Comparison of ENCODE assay signal across 19 cellular contexts in the genomic region with DNA sequence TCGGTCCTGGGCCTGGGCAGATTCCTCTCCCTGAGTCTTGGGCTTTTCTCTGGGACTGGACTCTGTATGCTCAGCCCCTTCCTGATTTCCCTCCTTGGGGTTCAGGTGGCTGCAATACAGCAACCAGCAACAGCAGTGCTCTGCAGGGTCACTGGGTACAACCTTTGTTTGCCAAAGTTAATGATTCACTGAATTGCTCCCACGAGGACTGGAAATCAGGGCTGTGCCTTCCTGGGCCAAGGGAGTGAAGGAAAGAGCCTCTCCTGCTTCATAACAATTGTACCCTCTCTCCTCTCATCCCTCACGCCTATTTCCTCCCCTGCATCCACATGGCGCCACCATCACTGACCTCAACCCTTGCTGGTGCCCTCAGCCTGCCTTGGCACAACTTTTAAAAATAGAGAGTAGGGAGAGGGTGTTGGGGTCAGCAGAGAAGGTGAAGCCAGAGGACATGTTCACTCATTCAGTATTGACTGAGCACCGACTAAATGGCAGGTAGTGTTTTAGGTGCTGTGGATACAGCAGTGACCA. TPM values are rescaled to one million over a fixed set of nuclear protein-coding genes. Genes with fewer than 3 reads are reported as not detected.
DNase-seq lines count a peak whose midpoint lies in the region; ATAC-seq, FAIRE-seq and TF ChIP-seq lines count a peak whose summit lies in the region.
"Had no signal": no experiment of that assay in that cellular context is flagged by ENCODE, and none has a peak within 500 bp of the region (broad histone marks: within the 10 kb centered on the region; RNA-seq: fewer than 3 reads in every experiment).

No MANE protein-coding gene starts in this region.

- H2AFZ ChIP-seq in PC-3 (ENCODE audit: low read length): no peak overlapping the region

- H3K4me3 ChIP-seq in PC-3 (ENCODE audit: low read length): no peak overlapping the region
- no peak overlapping the region for H3K4me3 ChIP-seq in kidney (ENCODE audit: low read length in 2 of 2)
- H3K4me3 ChIP-seq in psoas muscle: no peak overlapping the region
- no peak overlapping the region for H3K4me3 ChIP-seq in CD4-positive, alpha-beta memory T cell (ENCODE audit: low read length in 2 of 2)
- H3K4me3 ChIP-seq: esophagus muscularis mucosa, K562 had no signal

- H3K4me1 ChIP-seq in PC-3 (ENCODE audit: insufficient read depth, low read length) (no peaks in the 10 kb centered on the region), kidney (ENCODE audit: control insufficient read depth in 1 of 2, insufficient read depth in 1 of 2, low read depth in 1 of 2, low read length in 2 of 2) (peaks cover 52% of the 10 kb centered on the region in 2 donors), psoas muscle (no peaks in the 10 kb centered on the region)
- no peaks in the 10 kb centered on the region for H3K4me1 ChIP-seq in CD4-positive, alpha-beta memory T cell (ENCODE audit: insufficient read depth, low read length)

- H3K36me3 Mint-ChIP-seq in activated CD4-positive, alpha-beta T cell treated with anti-CD3 and anti-CD28 coated beads, Interleukin-2, amount 10 ng/mL, durations not matched to agents 7 days and 5 days (ENCODE audit: low read depth): no peaks in the 10 kb centered on the region
- no peaks in the 10 kb centered on the region for H3K36me3 Mint-ChIP-seq in CD4-positive, alpha-beta memory T cell

- FAIRE-seq in kidney (lab: Jason Lieb, UNC): no peak
- FAIRE-seq: G401.6, K562, RCC 7860 had no signal

- H3K9me3 Mint-ChIP-seq in activated CD4-positive, alpha-beta T cell treated with anti-CD3 and anti-CD28 coated beads, Interleukin-2, amount 10 ng/mL, durations not matched to agents 7 days and 5 days: no peaks in the 10 kb centered on the region
- H3K9me3 Mint-ChIP-seq in CD4-positive, alpha-beta memory T cell: no peaks in the 10 kb centered on the region
- H3K9me3 Mint-ChIP-seq: activated T-cell treated with anti-CD3 and anti-CD28 coated beads, Interleukin-2, amount 50 U/mL, for 4 hours; mesothelial cell of epicardium had no signal

- H3K36me3 ChIP-seq in PC-3 (ENCODE audit: low read depth, low read length) (peaks cover 41% of the 10 kb centered on the region; the same call in 1 of the 2 replicates), kidney (ENCODE audit: control insufficient read depth in 1 of 2, insufficient read depth in 2 of 2, low read length in 2 of 2) (peaks cover 26 to 51% of the 10 kb centered on the region in 2 donors), psoas muscle (ENCODE audit: insufficient read depth in 1 of 2, low read depth in 1 of 2) (no peaks in the 10 kb centered on the region)
- H3K36me3 ChIP-seq in CD4-positive, alpha-beta memory T cell (ENCODE audit: insufficient read depth, low read length): no peaks in the 10 kb centered on the region

- H3K9me3 ChIP-seq in PC-3 (ENCODE audit: low read length) (no peaks in the 10 kb centered on the region), kidney (ENCODE audit: control insufficient read depth in 1 of 2, low read length in 2 of 2) (no peaks in the 10 kb centered on the region), psoas muscle (no peaks in the 10 kb centered on the region)
- no peaks in the 10 kb centered on the region for H3K9me3 ChIP-seq in CD4-positive, alpha-beta memory T cell (ENCODE audit: control insufficient read depth in 1 of 2, low read length in 2 of 2)
- H3K9me3 ChIP-seq: esophagus muscularis mucosa had no signal

- H3K27me3 ChIP-seq in PC-3 (ENCODE audit: low read length) (no peaks in the 10 kb centered on the region), psoas muscle (ENCODE audit: insufficient read depth in 3 of 3, low read length in 2 of 3) (peaks cover 0 to 7% (median 2%) of the 10 kb centered on the region in 3 donors)
- H3K27me3 ChIP-seq in CD4-positive, alpha-beta memory T cell (ENCODE audit: insufficient read depth, low read length): peaks cover 6% of the 10 kb centered on the region

- H3K4me3 Mint-ChIP-seq in activated CD4-positive, alpha-beta T cell treated with anti-CD3 and anti-CD28 coated beads, Interleukin-2, amount 10 ng/mL, durations not matched to agents 7 days and 5 days: no peak overlapping the region
- H3K4me3 Mint-ChIP-seq in CD4-positive, alpha-beta memory T cell: no peak overlapping the region
- H3K4me3 Mint-ChIP-seq: activated CD4-positive, alpha-beta T cell treated with anti-CD3 and anti-CD28 coated beads for 36 hours; activated T-cell treated with anti-CD3 and anti-CD28 coated beads, Interleukin-2, amount 50 U/mL, for 4 hours; mesothelial cell of epicardium had no signal

- intact Hi-C loops in PC-3 (cut with micrococcal nuclease): no loop called here
- intact Hi-C loops in kidney (cut with DNase I): no loop called here
- intact Hi-C loops in psoas muscle (cut with DNase I): no loop called here
- intact Hi-C loops in CD4-positive, alpha-beta memory T cell (cut with micrococcal nuclease): no loop called here

- ATAC-seq in PC-3: peak; percentile 15; the same call in 1 of the 2 replicates
- peak in 3 of 4 donors; percentile 11 to 53 (median 37) for ATAC-seq in psoas muscle
- ATAC-seq: activated CD4-positive, alpha-beta T cell treated with anti-CD3 and anti-CD28 coated beads for 36 hours; activated T-cell treated with anti-CD3 and anti-CD28 coated beads, Interleukin-2, amount 50 U/mL, for 4 hours; K562 had no signal

- CTCF ChIA-PET in PC-3 (lab: Charles Lee): no interaction called here
- CTCF ChIA-PET in activated CD4-positive, alpha-beta T cell treated with anti-CD3 and anti-CD28 coated beads, Interleukin-2, amount 10 ng/mL, durations not matched to agents 7 days and 5 days (lab: Charles Lee): interaction anchor here (0.8 kb wide), 1 partner anchor 97 kb away, joined by 3 read pairs; no protein-coding TSS in a partner anchor
- CTCF ChIA-PET in CD4-positive, alpha-beta memory T cell (lab: Charles Lee; ENCODE audit: partially characterized antibody): no interaction called here

- no peak overlapping the region for H3K4me2 ChIP-seq in PC-3 (ENCODE audit: low read length)

- WGBS in psoas muscle, 3 donors: 82 to 95% (median 89%) methylated on average over 5 of the region's 5 CpGs

- no peak overlapping the region for H3K27ac Mint-ChIP-seq in activated CD4-positive, alpha-beta T cell treated with anti-CD3 and anti-CD28 coated beads, Interleukin-2, amount 10 ng/mL, durations not matched to agents 7 days and 5 days
- no peak overlapping the region for H3K27ac Mint-ChIP-seq in CD4-positive, alpha-beta memory T cell
- H3K27ac Mint-ChIP-seq: activated CD4-positive, alpha-beta T cell treated with anti-CD3 and anti-CD28 coated beads for 36 hours; mesothelial cell of epicardium had no signal

- H3K9ac ChIP-seq in PC-3 (ENCODE audit: low read length) (no peak overlapping the region), kidney (ENCODE audit: low read length in 2 of 2) (peak overlapping the region in 1 of 2 donors; percentile 23)

- TF ChIP-seq CTCF in PC-3 (conservative IDR thresholded peaks at IDR 0.05; ENCODE audit: low read depth, low read length) (no peak), kidney (IDR thresholded peaks at IDR 0.05; ENCODE audit: borderline replicate concordance, extremely low read depth, insufficient read depth) (no peak), psoas muscle (IDR thresholded peaks at IDR 0.05) (no peak)

- H3K79me2 ChIP-seq in PC-3 (ENCODE audit: low read length): no peaks in the 10 kb centered on the region

- H3F3A ChIP-seq in PC-3 (ENCODE audit: low read length, unreplicated experiment): no peaks in the 10 kb centered on the region

- H3K4me1 Mint-ChIP-seq in activated CD4-positive, alpha-beta T cell treated with anti-CD3 and anti-CD28 coated beads, Interleukin-2, amount 10 ng/mL, durations not matched to agents 7 days and 5 days: no peaks in the 10 kb centered on the region
- H3K4me1 Mint-ChIP-seq in CD4-positive, alpha-beta memory T cell: no peaks in the 10 kb centered on the region
- H3K4me1 Mint-ChIP-seq: activated CD4-positive, alpha-beta T cell treated with anti-CD3 and anti-CD28 coated beads for 36 hours had no signal

- BruUV-seq in PC-3 (replicated peaks; lab: Mats Ljungman, UMichigan): no TSS peak

- H3K9me2 ChIP-seq in PC-3 (replicated peaks; ENCODE audit: low read length): no peaks in the 10 kb centered on the region

- H3K27ac ChIP-seq in PC-3 (ENCODE audit: low read length) (no peak overlapping the region), kidney (ENCODE audit: low read depth in 2 of 2, low read length in 2 of 2) (peak overlapping the region; percentile 76 to 90), psoas muscle (no peak overlapping the region)
- H3K27ac ChIP-seq in CD4-positive, alpha-beta memory T cell (ENCODE audit: low read depth, low read length): no peak overlapping the region
- H3K27ac ChIP-seq: C4-2B, esophagus muscularis mucosa had no signal

- H4K20me1 ChIP-seq in PC-3 (ENCODE audit: low read length): no peaks in the 10 kb centered on the region

- DNase-seq in DMS53 (lab: John Stamatoyannopoulos, UW) (peak; percentile 91), PC-3 (no peak), kidney (peak; percentile 40), psoas muscle (no peak), SIG-M5 treated with dmso at 0.1 percent for 504 hours (lab: John Stamatoyannopoulos, UW; ENCODE audit: unreplicated experiment) (no peak)
- no peak for DNase-seq in activated CD4-positive, alpha-beta T cell treated with anti-CD3 and anti-CD28 coated beads, Interleukin-2, amount 10 ng/mL, durations not matched to agents 7 days and 5 days
- no peak for DNase-seq in CD4-positive, alpha-beta memory T cell
- DNase-seq: activated CD4-positive, alpha-beta T cell treated with anti-CD3 and anti-CD28 coated beads for 36 hours; activated T-cell treated with anti-CD3 and anti-CD28 coated beads, Interleukin-2, amount 50 U/mL, for 4 hours; NCI-H187; NCI-H524; T-helper 2 cell; trophoblast cell had no signal

- H3K27me3 Mint-ChIP-seq in activated CD4-positive, alpha-beta T cell treated with anti-CD3 and anti-CD28 coated beads, Interleukin-2, amount 10 ng/mL, durations not matched to agents 7 days and 5 days: peaks cover 3% of the 10 kb centered on the region
- H3K27me3 Mint-ChIP-seq in CD4-positive, alpha-beta memory T cell: peaks cover 3 to 9% of the 10 kb centered on the region in 2 donors
- H3K27me3 Mint-ChIP-seq: activated CD4-positive, alpha-beta T cell treated with anti-CD3 and anti-CD28 coated beads for 36 hours had no signal

- POLR2A ChIA-PET in PC-3 (lab: Charles Lee; ENCODE audit: unreplicated experiment): no interaction called here
- POLR2A ChIA-PET in activated CD4-positive, alpha-beta T cell treated with anti-CD3 and anti-CD28 coated beads, Interleukin-2, amount 10 ng/mL, durations not matched to agents 7 days and 5 days (lab: Charles Lee): no interaction called here
- POLR2A ChIA-PET in CD4-positive, alpha-beta memory T cell (lab: Charles Lee; ENCODE audit: partially characterized antibody): no interaction called here

RNA-seq across cellular contexts. Expression of a gene that starts 52.8 kb away (rescaled TPM):
- total RNA-seq in PC-3 (2014; rRNA removed) (4.9 and 13.3 TPM in 2 replicates), kidney (8.9 TPM), psoas muscle (not detected)
- polyA plus RNA-seq in kidney (ENCODE audit: insufficient read depth, low read depth, low replicate concordance) (47.7 TPM), psoas muscle (1 to 10 TPM in 1 of 3 donors, under 1 TPM in 2; 0.30 to 7.1 (median 0.37) TPM)
- not detected for total RNA-seq in activated CD4-positive, alpha-beta T cell treated with anti-CD3 and anti-CD28 coated beads, Interleukin-2, amount 10 ng/mL, durations not matched to agents 7 days and 5 days
- under 1 TPM in 1 of 2 experiments, not detected in 1; 0.39 TPM for total RNA-seq in CD4-positive, alpha-beta memory T cell
- under 1 TPM; 0.41 to 0.54 TPM for polyA plus RNA-seq in CD4-positive, alpha-beta memory T cell
- total RNA-seq: activated T-cell treated with anti-CD3 and anti-CD28 coated beads, Interleukin-2, amount 50 U/mL, for 4 hours; K562 had no signal
- polyA plus RNA-seq: K562 had no signal

Comparison
In these comparisons a context has a peak if more than half of its experiments do, and no peak if none do; other contexts are left out.
1. DNase-seq: peak in DMS53 (single experiment) and kidney (single experiment); none in PC-3 (single experiment), psoas muscle (0 of 2), SIG-M5 treated with dmso at 0.1 percent for 504 hours (single experiment), activated CD4-positive, alpha-beta T cell treated with anti-CD3 and anti-CD28 coated beads, Interleukin-2, amount 10 ng/mL, durations not matched to agents 7 days and 5 days (single experiment) and CD4-positive, alpha-beta memory T cell (0 of 5).
2. H3K27ac ChIP-seq: peak in kidney (2 of 2); none in PC-3 (single experiment), psoas muscle (single experiment) and CD4-positive, alpha-beta memory T cell (single experiment).